ENCODE assay signal across 2 cellular contexts in the genomic region with DNA sequence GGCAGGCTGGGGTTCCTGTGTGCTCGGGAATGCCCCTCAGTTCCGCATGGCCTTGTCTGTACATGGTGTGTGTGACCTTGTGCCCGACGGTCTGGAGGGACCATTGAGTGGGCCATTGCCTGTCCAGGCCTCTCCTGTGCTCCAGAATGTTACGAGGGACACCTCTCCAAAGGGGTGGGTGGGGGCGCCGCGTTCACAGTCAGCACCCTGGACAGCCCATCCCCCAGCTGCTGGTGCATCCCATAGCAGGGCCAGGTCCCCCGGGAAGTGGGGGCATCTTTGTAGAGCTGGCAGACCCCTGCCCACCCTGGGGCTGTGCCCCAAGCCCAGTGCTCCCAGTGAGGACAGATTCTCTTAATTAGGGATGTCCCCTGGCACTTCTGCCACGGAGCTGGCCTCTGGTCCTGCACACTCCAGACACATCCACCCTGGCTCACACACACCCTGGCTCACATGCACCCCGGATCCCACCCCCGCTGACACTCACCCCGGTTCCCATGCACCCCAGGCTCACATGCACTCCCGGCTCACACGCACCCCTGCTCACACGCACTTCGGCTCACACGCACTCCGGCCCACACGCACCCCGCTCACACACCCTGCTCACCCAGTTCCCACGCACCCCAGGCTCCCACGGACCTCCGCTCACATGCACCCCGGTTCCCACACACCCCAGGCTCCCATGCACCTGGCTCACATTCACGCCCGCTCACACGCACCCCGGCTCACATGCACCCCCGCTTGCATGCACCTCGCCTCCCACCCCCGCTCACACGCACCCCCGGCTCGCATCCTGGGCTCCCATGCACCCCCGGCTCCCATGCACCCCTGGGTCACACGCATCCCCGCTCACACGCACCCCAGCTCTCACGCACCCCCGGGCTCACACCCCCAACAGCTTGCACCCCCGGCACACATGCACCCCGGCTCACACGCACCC.
TF ChIP-seq lines count a peak whose summit lies in the region.

No MANE protein-coding gene starts in this region.

TF ChIP-seq in A549, 52 proteins besides CTCF, POLR2A, EP300 and RAD21:
- TF ChIP-seq EHF (CRISPR knock-in tag; IDR thresholded peaks at IDR 0.05), result no peak
- TF ChIP-seq REST (IDR thresholded peaks at IDR 0.05), result peak; percentile 36; the same call in 1 of the 2 replicates
- TF ChIP-seq GATA3 (IDR thresholded peaks at IDR 0.05; ENCODE audit: borderline replicate concordance), result no peak
- no peak for TF ChIP-seq HEYL (CRISPR knock-in tag; IDR thresholded peaks at IDR 0.05)
- TF ChIP-seq PBX3 (IDR thresholded peaks at IDR 0.05), result no peak
TF ChIP-seq in A549: peak in this region for 1.

TF ChIP-seq in HEK293T, 16 proteins besides CTCF, POLR2A, EP300 and RAD21:
- TF ChIP-seq TARDBP (IDR thresholded peaks at IDR 0.05), result peak; percentile 55; the same call in 1 of the 2 replicates
- no peak for TF ChIP-seq SUZ12 (IDR thresholded peaks at IDR 0.05)
- no peak for TF ChIP-seq ZNF384 (IDR thresholded peaks at IDR 0.05)
- no peak for TF ChIP-seq L3MBTL2 (conservative IDR thresholded peaks at IDR 0.05)
- TF ChIP-seq SP1 (IDR thresholded peaks at IDR 0.05), result no peak
